25 cellular contexts compared by ENCODE assay signal in the genomic region with DNA sequence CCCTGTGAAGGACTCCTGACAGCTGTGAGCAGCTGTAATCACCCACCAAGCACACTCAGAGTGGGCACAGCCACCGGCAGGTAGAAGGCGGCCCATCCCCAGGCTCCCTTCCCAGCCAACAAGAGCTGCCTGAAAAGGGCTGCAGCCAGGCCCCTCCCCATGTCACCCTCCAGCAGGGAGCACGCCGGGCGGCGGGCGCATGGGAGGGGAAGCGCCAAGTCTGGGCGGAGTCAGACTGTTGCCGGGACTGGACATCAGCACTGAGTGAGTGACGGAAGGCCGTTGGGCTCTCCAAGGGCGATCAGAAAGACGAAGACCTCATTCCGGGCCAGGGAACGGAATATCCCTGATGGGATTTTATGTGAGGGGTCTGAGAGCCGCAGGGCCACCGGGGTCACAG.
A peak's percentile ranks its signal among the peaks of the same experiment; 100 is the strongest.
DNase-seq lines count a peak whose midpoint lies in the region; ATAC-seq, FAIRE-seq and TF ChIP-seq lines count a peak whose summit lies in the region.
"Had no signal": no experiment of that assay in that cellular context is flagged by ENCODE, and none has a peak within 500 bp of the region (broad histone marks: within the 10 kb centered on the region; RNA-seq: fewer than 3 reads in every experiment).

No MANE protein-coding gene starts in this region.

- H3K27ac ChIP-seq in H9 (ENCODE audit: insufficient read length, low read depth, low read length) (no peak overlapping the region), K562 (ENCODE audit: extremely low read depth, low read depth, low read length) (no peak overlapping the region), Peyer's patch (no peak overlapping the region)
- H3K27ac ChIP-seq: thoracic aorta had no signal

- no peak overlapping the region for H2BK120ac ChIP-seq in H9 (ENCODE audit: low read depth, low read length, poor library complexity, severe bottlenecking)

- no peak overlapping the region for H3K4me3 Mint-ChIP-seq in H9
- H3K4me3 Mint-ChIP-seq: activated B cell treated with CpG ODN at 0.5 μM for 24 hours; activated CD4-positive, alpha-beta memory T cell treated with anti-CD3 and anti-CD28 coated beads for 36 hours; activated naive CD4-positive, alpha-beta T cell treated with anti-CD3 and anti-CD28 coated beads for 36 hours; CD8-positive, alpha-beta T cell; effector memory CD8-positive, alpha-beta T cell; immature natural killer cell; memory B cell; natural killer cell treated with Interleukin-12 subunit alpha and Interleukin-12 subunit beta and Interleukin-15 and Interleukin-18, amount 100 ng/mL, for 72 hours; T-helper 1 cell treated with Interleukin-12 subunit alpha and Interleukin-12 subunit beta and Interleukin-4 antibody, amounts not matched to agents 30 μg/mL and 1 μg/mL, for 36 hours had no signal

- FAIRE-seq in K562 (lab: Jason Lieb, UNC) = no peak
- FAIRE-seq: astrocyte had no signal

- H3K9ac ChIP-seq in H9 (ENCODE audit: extremely low read depth, insufficient read length, low read length) = no peak overlapping the region
- H3K9ac ChIP-seq in K562 (ENCODE audit: insufficient read depth in 1 of 2, low read depth in 2 of 2, low read length in 2 of 2) = no peak overlapping the region

- no peak overlapping the region; the same call in 1 of the 2 replicates for H3K14ac ChIP-seq in H9 (ENCODE audit: insufficient read depth, low read length)

- no peak overlapping the region for H3K4ac ChIP-seq in H9 (ENCODE audit: low read depth, low read length)

- H3K9me1 ChIP-seq in K562 (ENCODE audit: control insufficient read depth, insufficient read depth, low read length) = no peaks in the 10 kb centered on the region

- H3K4me3 ChIP-seq in K562 = no peak overlapping the region
- H3K4me3 ChIP-seq in Peyer's patch = no peak overlapping the region
- H3K4me3 ChIP-seq: thoracic aorta had no signal

- H3K27me3 ChIP-seq in H9 (ENCODE audit: insufficient read depth, low read length) = no peaks in the 10 kb centered on the region
- peaks cover 3 to 53% of the 10 kb centered on the region in 2 experiments; a peak in 3 of 5 replicates for H3K27me3 ChIP-seq in K562 (ENCODE audit: control insufficient read depth in 2 of 2, insufficient read depth in 2 of 2, low read length in 2 of 2)
- no peaks in the 10 kb centered on the region for H3K27me3 ChIP-seq in Peyer's patch

- H3K27me3 Mint-ChIP-seq in H9 (ENCODE audit: low read depth) = no peaks in the 10 kb centered on the region

- no peak overlapping the region for H4K91ac ChIP-seq in H9 (ENCODE audit: insufficient read length, low read depth, low read length)

- no peaks in the 10 kb centered on the region for H3K79me1 ChIP-seq in H9 (ENCODE audit: insufficient read depth, low read depth, low read length, poor library complexity, severe bottlenecking)

- H3K23ac ChIP-seq in H9 (ENCODE audit: insufficient read length, low read depth, low read length) = no peak overlapping the region

- no peaks in the 10 kb centered on the region for H4K20me1 ChIP-seq in H9 (ENCODE audit: control insufficient read depth, insufficient read depth, insufficient read length)
- no peaks in the 10 kb centered on the region; the same call in 1 of the 2 replicates for H4K20me1 ChIP-seq in K562 (replicated peaks; ENCODE audit: control insufficient read depth, insufficient read depth, low read length)

- no TSS peak for BruUV-seq in K562 (replicated peaks; lab: Mats Ljungman, UMichigan)

- H3T11ph ChIP-seq in H9 (ENCODE audit: low read length) = no peak overlapping the region

- peak overlapping the region; percentile 21 for H3K18ac ChIP-seq in H9 (ENCODE audit: insufficient read length, low read depth, low read length)

- H4K5ac ChIP-seq in H9 (ENCODE audit: insufficient read length, low read depth, low read length) = no peak overlapping the region

- no peak for TF ChIP-seq RAD21 in K562 (CRISPR knock-in tag; conservative IDR thresholded peaks at IDR 0.05 in 1 of 2, IDR thresholded peaks at IDR 0.05 in 1 of 2)

- POLR2A ChIA-PET in K562 (lab: Yijun Ruan, JAX) = no interaction called here

- no peak for DNase-seq in H9
- DNase-seq in K562 (ENCODE audit: extremely low read depth in 1 of 4, low spot score in 3 of 4) = peak in 3 of 4 experiments; percentile 20 to 33 (median 31)
- peak; percentile 6 for DNase-seq in kidney tubule cell (ENCODE audit: low spot score)
- peak; percentile 63 for DNase-seq in retina
- no peak for DNase-seq in Peyer's patch
- DNase-seq in activated naive CD4-positive, alpha-beta T cell (lab: John Stamatoyannopoulos, UW) = no peak
- DNase-seq: activated B cell treated with CpG ODN at 0.5 μM for 24 hours; activated CD4-positive, alpha-beta memory T cell treated with anti-CD3 and anti-CD28 coated beads for 36 hours; activated naive CD4-positive, alpha-beta T cell treated with anti-CD3 and anti-CD28 coated beads for 36 hours; CD8-positive, alpha-beta T cell; DND-41; effector memory CD8-positive, alpha-beta T cell; immature natural killer cell; Karpas-422; NCI-H1092; NCI-H2081 treated with DMSO at 0.1 percent for 48 hours; NCI-H526 treated with DMSO at 0.1 percent for 48 hours; stimulated activated CD4-positive, alpha-beta T cell treated with anti-CD3 and anti-CD28 coated beads, Interleukin-12 subunit alpha, Interleukin-12 subunit beta, amount 100 ng/mL, for 4 hours; stimulated activated CD8-positive, alpha-beta memory T cell treated with anti-CD3 and anti-CD28 coated beads, Interleukin-4, amount 100 ng/mL, for 48 hours had no signal

- peaks cover 0 to 10% of the 10 kb centered on the region in 2 experiments; a peak in 1 of 4 replicates for H3K4me1 Mint-ChIP-seq in H9
- H3K4me1 Mint-ChIP-seq: activated B cell treated with CpG ODN at 0.5 μM for 24 hours, immature natural killer cell had no signal

- intact Hi-C loops in K562 (cut with micrococcal nuclease) = no loop called here

- no peaks in the 10 kb centered on the region for H3K23me2 ChIP-seq in H9 (ENCODE audit: insufficient read length, low read depth, low read length, poor library complexity, severe bottlenecking)

- H3K36me3 ChIP-seq in K562 (ENCODE audit: control insufficient read depth, insufficient read depth, low read length) (no peaks in the 10 kb centered on the region), Peyer's patch (no peaks in the 10 kb centered on the region)
- H3K36me3 ChIP-seq: thoracic aorta had no signal

- no peak overlapping the region for H2BK15ac ChIP-seq in H9 (ENCODE audit: low read depth, low read length)

- H3K9me3 ChIP-seq in H9 (ENCODE audit: control insufficient read depth, low read depth, low read length) = no peaks in the 10 kb centered on the region
- H3K9me3 ChIP-seq in K562 (replicated peaks; ENCODE audit: control insufficient read depth, insufficient read depth, low read depth, low read length) = no peaks in the 10 kb centered on the region
- H3K9me3 ChIP-seq in Peyer's patch = no peaks in the 10 kb centered on the region
- H3K9me3 ChIP-seq: thoracic aorta had no signal

- no peak overlapping the region for H4K8ac ChIP-seq in H9 (replicated peaks; ENCODE audit: insufficient read length, low read depth, low read length)

- H3K27ac Mint-ChIP-seq in H9 = no peak overlapping the region
- H3K27ac Mint-ChIP-seq: activated B cell treated with CpG ODN at 0.5 μM for 24 hours; activated CD4-positive, alpha-beta memory T cell treated with anti-CD3 and anti-CD28 coated beads for 36 hours; activated naive CD4-positive, alpha-beta T cell treated with anti-CD3 and anti-CD28 coated beads for 36 hours; CD8-positive, alpha-beta T cell; effector memory CD8-positive, alpha-beta T cell; immature natural killer cell; memory B cell; natural killer cell treated with Interleukin-12 subunit alpha and Interleukin-12 subunit beta and Interleukin-15 and Interleukin-18, amount 100 ng/mL, for 72 hours; T-helper 1 cell treated with Interleukin-12 subunit alpha and Interleukin-12 subunit beta and Interleukin-4 antibody, amounts not matched to agents 30 μg/mL and 1 μg/mL, for 36 hours had no signal

- H2AK5ac ChIP-seq in H9 (ENCODE audit: insufficient read length, low read length) = no peak overlapping the region

- H3K4me1 ChIP-seq in H9 (ENCODE audit: insufficient read depth, low read length) (no peaks in the 10 kb centered on the region), K562 (replicated peaks in 1 of 2; ENCODE audit: control insufficient read depth in 2 of 2, insufficient read depth in 2 of 2, low read length in 2 of 2) (peaks cover 0 to 4% of the 10 kb centered on the region in 2 experiments; a peak in 2 of 5 replicates), Peyer's patch (no peaks in the 10 kb centered on the region)

- TF ChIP-seq POLR2A in K562 (conservative IDR thresholded peaks at IDR 0.05) (no peak), Peyer's patch (IDR thresholded peaks at IDR 0.05) (no peak)

- H2AFZ ChIP-seq in H9 (ENCODE audit: low read length) (no peak overlapping the region), K562 (ENCODE audit: low read depth, low read length) (no peak overlapping the region)

- no peak overlapping the region for H2BK20ac ChIP-seq in H9 (ENCODE audit: low read depth, low read length, poor library complexity, severe bottlenecking)

- H3K79me2 ChIP-seq in H9 (ENCODE audit: insufficient read depth, low read length) (no peaks in the 10 kb centered on the region), K562 (ENCODE audit: control insufficient read depth, insufficient read depth, low read length) (no peaks in the 10 kb centered on the region)

- in situ Hi-C loops in K562 (cut with MboI) = no loop called here

- CTCF ChIA-PET in K562 (lab: Yijun Ruan, JAX; ENCODE audit: low intra/inter-chr PET ratio) = no interaction called here

- no peaks in the 10 kb centered on the region for H3K9me3 Mint-ChIP-seq in H9
- H3K9me3 Mint-ChIP-seq: activated B cell treated with CpG ODN at 0.5 μM for 24 hours; activated CD4-positive, alpha-beta memory T cell treated with anti-CD3 and anti-CD28 coated beads for 36 hours; activated naive CD4-positive, alpha-beta T cell treated with anti-CD3 and anti-CD28 coated beads for 36 hours; CD8-positive, alpha-beta T cell; effector memory CD8-positive, alpha-beta T cell; immature natural killer cell; memory B cell; natural killer cell treated with Interleukin-12 subunit alpha and Interleukin-12 subunit beta and Interleukin-15 and Interleukin-18, amount 100 ng/mL, for 72 hours; T-helper 1 cell treated with Interleukin-12 subunit alpha and Interleukin-12 subunit beta and Interleukin-4 antibody, amounts not matched to agents 30 μg/mL and 1 μg/mL, for 36 hours had no signal

- H3K4me2 ChIP-seq in H9 (ENCODE audit: insufficient read depth, insufficient read length, low read length) = no peak overlapping the region
- H3K4me2 ChIP-seq in K562 (ENCODE audit: insufficient read depth, low read length) = no peak overlapping the region

- H3K36me3 Mint-ChIP-seq in H9 (ENCODE audit: insufficient read depth in 1 of 3, low read depth in 3 of 3) = no peaks in the 10 kb centered on the region; a peak in 1 of 7 replicates
- H3K36me3 Mint-ChIP-seq: activated CD4-positive, alpha-beta memory T cell treated with anti-CD3 and anti-CD28 coated beads for 36 hours; CD8-positive, alpha-beta T cell; immature natural killer cell; natural killer cell treated with Interleukin-12 subunit alpha and Interleukin-12 subunit beta and Interleukin-15 and Interleukin-18, amount 100 ng/mL, for 72 hours had no signal

- no peak overlapping the region for H2BK12ac ChIP-seq in H9 (ENCODE audit: insufficient read length, low read depth, low read length)

- peak; percentile 83 for ATAC-seq in K562
- no peak for ATAC-seq in GM19023 (IDR thresholded peaks at IDR 0.05; ENCODE audit: unreplicated experiment)
- ATAC-seq: CD8-positive, alpha-beta T cell; effector memory CD8-positive, alpha-beta T cell had no signal

- no peak overlapping the region for H3K56ac ChIP-seq in H9 (ENCODE audit: insufficient read length, low read depth, low read length)

- TF ChIP-seq EP300 in K562 (IDR thresholded peaks at IDR 0.05; ENCODE audit: low read length) = no peak

- WGBS in H9 (ENCODE audit: extremely low coverage, insufficient read length, low lambda C conversion rate) = no CpG with 5 or more reads among the region's 18 CpGs
- WGBS in K562 (ENCODE audit: insufficient coverage, low coverage, missing lambda C conversion rate) = 2% methylated on average over 18 of the region's 18 CpGs

- no peak overlapping the region for H2BK5ac ChIP-seq in H9 (ENCODE audit: insufficient read length, low read length)

- no peak for TF ChIP-seq CTCF in H9 (conservative IDR thresholded peaks at IDR 0.05)
- no peak for TF ChIP-seq CTCF in K562 (IDR thresholded peaks at IDR 0.05 in 2 of 3, conservative IDR thresholded peaks at IDR 0.05 in 1 of 3; ENCODE audit: insufficient read depth in 2 of 3, low read depth in 1 of 3, low read length in 3 of 3)
- no peak for TF ChIP-seq CTCF in Peyer's patch (IDR thresholded peaks at IDR 0.05)

Comparison
In these comparisons a context has a peak if more than half of its experiments do, and no peak if none do; other contexts are left out.
1. DNase-seq: peak in K562 (3 of 4), kidney tubule cell (single experiment) and retina (single experiment); none in H9 (single experiment), Peyer's patch (0 of 3) and activated naive CD4-positive, alpha-beta T cell (0 of 4).